1 cellular context compared by ENCODE assay signal in the genomic region with DNA sequence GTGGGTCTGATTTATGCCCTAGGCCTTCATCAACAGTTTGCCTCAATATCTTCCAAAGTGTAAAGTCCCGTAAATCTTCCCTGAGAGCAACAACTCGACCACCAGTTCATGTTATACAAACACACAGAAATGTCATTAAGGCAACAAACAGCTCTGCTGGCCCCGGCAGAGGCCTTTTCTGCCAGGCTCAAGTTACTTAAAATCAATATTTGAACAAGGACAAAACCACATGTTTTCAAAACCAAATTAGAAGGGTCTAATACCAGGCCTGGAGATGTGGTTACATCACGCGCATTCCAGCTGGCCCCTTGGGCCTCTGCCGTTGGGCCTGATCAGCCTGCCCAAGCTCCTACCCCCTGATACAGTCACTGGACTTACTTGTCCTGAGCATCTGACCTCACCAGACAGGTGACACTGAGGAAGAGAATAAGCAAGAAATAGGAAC.
TF ChIP-seq lines count a peak whose summit lies in the region.

No MANE protein-coding gene starts in this region.

TF ChIP-seq in HepG2, 621 proteins besides CTCF, POLR2A, EP300 and RAD21 (continued from another document and continues in another):
- TF ChIP-seq, protein P1, sequence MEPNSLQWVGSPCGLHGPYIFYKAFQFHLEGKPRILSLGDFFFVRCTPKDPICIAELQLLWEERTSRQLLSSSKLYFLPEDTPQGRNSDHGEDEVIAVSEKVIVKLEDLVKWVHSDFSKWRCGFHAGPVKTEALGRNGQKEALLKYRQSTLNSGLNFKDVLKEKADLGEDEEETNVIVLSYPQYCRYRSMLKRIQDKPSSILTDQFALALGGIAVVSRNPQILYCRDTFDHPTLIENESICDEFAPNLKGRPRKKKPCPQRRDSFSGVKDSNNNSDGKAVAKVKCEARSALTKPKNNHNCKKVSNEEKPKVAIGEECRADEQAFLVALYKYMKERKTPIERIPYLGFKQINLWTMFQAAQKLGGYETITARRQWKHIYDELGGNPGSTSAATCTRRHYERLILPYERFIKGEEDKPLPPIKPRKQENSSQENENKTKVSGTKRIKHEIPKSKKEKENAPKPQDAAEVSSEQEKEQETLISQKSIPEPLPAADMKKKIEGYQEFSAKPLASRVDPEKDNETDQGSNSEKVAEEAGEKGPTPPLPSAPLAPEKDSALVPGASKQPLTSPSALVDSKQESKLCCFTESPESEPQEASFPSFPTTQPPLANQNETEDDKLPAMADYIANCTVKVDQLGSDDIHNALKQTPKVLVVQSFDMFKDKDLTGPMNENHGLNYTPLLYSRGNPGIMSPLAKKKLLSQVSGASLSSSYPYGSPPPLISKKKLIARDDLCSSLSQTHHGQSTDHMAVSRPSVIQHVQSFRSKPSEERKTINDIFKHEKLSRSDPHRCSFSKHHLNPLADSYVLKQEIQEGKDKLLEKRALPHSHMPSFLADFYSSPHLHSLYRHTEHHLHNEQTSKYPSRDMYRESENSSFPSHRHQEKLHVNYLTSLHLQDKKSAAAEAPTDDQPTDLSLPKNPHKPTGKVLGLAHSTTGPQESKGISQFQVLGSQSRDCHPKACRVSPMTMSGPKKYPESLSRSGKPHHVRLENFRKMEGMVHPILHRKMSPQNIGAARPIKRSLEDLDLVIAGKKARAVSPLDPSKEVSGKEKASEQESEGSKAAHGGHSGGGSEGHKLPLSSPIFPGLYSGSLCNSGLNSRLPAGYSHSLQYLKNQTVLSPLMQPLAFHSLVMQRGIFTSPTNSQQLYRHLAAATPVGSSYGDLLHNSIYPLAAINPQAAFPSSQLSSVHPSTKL (CRISPR knock-in tag; IDR thresholded peaks at IDR 0.05), result peak; percentile 98
- TF ChIP-seq XBP1 (CRISPR knock-in tag; IDR thresholded peaks at IDR 0.05) (no peak), MYC (CRISPR knock-in tag; IDR thresholded peaks at IDR 0.05; ENCODE audit: borderline replicate concordance) (peak; percentile 54; the same call in 1 of the 2 replicates), MEIS2 (CRISPR knock-in tag; IDR thresholded peaks at IDR 0.05) (peak; percentile 88), ZNF879 (CRISPR knock-in tag; IDR thresholded peaks at IDR 0.05) (0 out of 2 replicates have a peak, but pooled peaks have one; percentile 29), ZNF136 (CRISPR knock-in tag; IDR thresholded peaks at IDR 0.05; ENCODE audit: low read depth) (peak; percentile 79; the same call in 1 of the 2 replicates), ZNF350 (CRISPR knock-in tag; IDR thresholded peaks at IDR 0.05; ENCODE audit: borderline replicate concordance, low read depth) (peak; percentile 44; the same call in 1 of the 2 replicates), SIX4 (CRISPR knock-in tag; IDR thresholded peaks at IDR 0.05) (peak; percentile 100), ZNF546 (CRISPR knock-in tag; conservative IDR thresholded peaks at IDR 0.05) (0 out of 2 replicates have a peak, but pooled peaks have one; percentile 30)
- TF ChIP-seq, protein P2, sequence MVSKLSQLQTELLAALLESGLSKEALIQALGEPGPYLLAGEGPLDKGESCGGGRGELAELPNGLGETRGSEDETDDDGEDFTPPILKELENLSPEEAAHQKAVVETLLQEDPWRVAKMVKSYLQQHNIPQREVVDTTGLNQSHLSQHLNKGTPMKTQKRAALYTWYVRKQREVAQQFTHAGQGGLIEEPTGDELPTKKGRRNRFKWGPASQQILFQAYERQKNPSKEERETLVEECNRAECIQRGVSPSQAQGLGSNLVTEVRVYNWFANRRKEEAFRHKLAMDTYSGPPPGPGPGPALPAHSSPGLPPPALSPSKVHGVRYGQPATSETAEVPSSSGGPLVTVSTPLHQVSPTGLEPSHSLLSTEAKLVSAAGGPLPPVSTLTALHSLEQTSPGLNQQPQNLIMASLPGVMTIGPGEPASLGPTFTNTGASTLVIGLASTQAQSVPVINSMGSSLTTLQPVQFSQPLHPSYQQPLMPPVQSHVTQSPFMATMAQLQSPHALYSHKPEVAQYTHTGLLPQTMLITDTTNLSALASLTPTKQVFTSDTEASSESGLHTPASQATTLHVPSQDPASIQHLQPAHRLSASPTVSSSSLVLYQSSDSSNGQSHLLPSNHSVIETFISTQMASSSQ (IDR thresholded peaks at IDR 0.05; ENCODE audit: low read depth), result peak; percentile 75
- TF ChIP-seq, protein P2 (CRISPR knock-in tag; IDR thresholded peaks at IDR 0.05; ENCODE audit: borderline replicate concordance), result peak; percentile 82; the same call in 1 of the 2 replicates
- TF ChIP-seq, protein P3, sequence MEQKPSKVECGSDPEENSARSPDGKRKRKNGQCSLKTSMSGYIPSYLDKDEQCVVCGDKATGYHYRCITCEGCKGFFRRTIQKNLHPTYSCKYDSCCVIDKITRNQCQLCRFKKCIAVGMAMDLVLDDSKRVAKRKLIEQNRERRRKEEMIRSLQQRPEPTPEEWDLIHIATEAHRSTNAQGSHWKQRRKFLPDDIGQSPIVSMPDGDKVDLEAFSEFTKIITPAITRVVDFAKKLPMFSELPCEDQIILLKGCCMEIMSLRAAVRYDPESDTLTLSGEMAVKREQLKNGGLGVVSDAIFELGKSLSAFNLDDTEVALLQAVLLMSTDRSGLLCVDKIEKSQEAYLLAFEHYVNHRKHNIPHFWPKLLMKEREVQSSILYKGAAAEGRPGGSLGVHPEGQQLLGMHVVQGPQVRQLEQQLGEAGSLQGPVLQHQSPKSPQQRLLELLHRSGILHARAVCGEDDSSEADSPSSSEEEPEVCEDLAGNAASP (CRISPR knock-in tag; IDR thresholded peaks at IDR 0.05; ENCODE audit: borderline replicate concordance), result peak; percentile 77; the same call in 1 of the 2 replicates
- TF ChIP-seq, protein P4, sequence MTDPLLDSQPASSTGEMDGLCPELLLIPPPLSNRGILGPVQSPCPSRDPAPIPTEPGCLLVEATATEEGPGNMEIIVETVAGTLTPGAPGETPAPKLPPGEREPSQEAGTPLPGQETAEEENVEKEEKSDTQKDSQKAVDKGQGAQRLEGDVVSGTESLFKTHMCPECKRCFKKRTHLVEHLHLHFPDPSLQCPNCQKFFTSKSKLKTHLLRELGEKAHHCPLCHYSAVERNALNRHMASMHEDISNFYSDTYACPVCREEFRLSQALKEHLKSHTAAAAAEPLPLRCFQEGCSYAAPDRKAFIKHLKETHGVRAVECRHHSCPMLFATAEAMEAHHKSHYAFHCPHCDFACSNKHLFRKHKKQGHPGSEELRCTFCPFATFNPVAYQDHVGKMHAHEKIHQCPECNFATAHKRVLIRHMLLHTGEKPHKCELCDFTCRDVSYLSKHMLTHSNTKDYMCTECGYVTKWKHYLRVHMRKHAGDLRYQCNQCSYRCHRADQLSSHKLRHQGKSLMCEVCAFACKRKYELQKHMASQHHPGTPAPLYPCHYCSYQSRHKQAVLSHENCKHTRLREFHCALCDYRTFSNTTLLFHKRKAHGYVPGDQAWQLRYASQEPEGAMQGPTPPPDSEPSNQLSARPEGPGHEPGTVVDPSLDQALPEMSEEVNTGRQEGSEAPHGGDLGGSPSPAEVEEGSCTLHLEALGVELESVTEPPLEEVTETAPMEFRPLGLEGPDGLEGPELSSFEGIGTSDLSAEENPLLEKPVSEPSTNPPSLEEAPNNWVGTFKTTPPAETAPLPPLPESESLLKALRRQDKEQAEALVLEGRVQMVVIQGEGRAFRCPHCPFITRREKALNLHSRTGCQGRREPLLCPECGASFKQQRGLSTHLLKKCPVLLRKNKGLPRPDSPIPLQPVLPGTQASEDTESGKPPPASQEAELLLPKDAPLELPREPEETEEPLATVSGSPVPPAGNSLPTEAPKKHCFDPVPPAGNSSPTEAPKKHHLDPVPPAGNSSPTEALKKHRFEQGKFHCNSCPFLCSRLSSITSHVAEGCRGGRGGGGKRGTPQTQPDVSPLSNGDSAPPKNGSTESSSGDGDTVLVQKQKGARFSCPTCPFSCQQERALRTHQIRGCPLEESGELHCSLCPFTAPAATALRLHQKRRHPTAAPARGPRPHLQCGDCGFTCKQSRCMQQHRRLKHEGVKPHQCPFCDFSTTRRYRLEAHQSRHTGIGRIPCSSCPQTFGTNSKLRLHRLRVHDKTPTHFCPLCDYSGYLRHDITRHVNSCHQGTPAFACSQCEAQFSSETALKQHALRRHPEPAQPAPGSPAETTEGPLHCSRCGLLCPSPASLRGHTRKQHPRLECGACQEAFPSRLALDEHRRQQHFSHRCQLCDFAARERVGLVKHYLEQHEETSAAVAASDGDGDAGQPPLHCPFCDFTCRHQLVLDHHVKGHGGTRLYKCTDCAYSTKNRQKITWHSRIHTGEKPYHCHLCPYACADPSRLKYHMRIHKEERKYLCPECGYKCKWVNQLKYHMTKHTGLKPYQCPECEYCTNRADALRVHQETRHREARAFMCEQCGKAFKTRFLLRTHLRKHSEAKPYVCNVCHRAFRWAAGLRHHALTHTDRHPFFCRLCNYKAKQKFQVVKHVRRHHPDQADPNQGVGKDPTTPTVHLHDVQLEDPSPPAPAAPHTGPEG (CRISPR knock-in tag; IDR thresholded peaks at IDR 0.05), result peak; percentile 20; the same call in 1 of the 2 replicates
- TF ChIP-seq, protein P5, sequence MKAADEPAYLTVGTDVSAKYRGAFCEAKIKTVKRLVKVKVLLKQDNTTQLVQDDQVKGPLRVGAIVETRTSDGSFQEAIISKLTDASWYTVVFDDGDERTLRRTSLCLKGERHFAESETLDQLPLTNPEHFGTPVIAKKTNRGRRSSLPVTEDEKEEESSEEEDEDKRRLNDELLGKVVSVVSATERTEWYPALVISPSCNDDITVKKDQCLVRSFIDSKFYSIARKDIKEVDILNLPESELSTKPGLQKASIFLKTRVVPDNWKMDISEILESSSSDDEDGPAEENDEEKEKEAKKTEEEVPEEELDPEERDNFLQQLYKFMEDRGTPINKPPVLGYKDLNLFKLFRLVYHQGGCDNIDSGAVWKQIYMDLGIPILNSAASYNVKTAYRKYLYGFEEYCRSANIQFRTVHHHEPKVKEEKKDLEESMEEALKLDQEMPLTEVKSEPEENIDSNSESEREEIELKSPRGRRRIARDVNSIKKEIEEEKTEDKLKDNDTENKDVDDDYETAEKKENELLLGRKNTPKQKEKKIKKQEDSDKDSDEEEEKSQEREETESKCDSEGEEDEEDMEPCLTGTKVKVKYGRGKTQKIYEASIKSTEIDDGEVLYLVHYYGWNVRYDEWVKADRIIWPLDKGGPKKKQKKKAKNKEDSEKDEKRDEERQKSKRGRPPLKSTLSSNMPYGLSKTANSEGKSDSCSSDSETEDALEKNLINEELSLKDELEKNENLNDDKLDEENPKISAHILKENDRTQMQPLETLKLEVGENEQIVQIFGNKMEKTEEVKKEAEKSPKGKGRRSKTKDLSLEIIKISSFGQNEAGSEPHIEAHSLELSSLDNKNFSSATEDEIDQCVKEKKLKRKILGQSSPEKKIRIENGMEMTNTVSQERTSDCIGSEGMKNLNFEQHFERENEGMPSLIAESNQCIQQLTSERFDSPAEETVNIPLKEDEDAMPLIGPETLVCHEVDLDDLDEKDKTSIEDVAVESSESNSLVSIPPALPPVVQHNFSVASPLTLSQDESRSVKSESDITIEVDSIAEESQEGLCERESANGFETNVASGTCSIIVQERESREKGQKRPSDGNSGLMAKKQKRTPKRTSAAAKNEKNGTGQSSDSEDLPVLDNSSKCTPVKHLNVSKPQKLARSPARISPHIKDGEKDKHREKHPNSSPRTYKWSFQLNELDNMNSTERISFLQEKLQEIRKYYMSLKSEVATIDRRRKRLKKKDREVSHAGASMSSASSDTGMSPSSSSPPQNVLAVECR (CRISPR knock-in tag; IDR thresholded peaks at IDR 0.05; ENCODE audit: borderline replicate concordance), result peak; percentile 53; the same call in 1 of the 2 replicates
- TF ChIP-seq, protein P6, sequence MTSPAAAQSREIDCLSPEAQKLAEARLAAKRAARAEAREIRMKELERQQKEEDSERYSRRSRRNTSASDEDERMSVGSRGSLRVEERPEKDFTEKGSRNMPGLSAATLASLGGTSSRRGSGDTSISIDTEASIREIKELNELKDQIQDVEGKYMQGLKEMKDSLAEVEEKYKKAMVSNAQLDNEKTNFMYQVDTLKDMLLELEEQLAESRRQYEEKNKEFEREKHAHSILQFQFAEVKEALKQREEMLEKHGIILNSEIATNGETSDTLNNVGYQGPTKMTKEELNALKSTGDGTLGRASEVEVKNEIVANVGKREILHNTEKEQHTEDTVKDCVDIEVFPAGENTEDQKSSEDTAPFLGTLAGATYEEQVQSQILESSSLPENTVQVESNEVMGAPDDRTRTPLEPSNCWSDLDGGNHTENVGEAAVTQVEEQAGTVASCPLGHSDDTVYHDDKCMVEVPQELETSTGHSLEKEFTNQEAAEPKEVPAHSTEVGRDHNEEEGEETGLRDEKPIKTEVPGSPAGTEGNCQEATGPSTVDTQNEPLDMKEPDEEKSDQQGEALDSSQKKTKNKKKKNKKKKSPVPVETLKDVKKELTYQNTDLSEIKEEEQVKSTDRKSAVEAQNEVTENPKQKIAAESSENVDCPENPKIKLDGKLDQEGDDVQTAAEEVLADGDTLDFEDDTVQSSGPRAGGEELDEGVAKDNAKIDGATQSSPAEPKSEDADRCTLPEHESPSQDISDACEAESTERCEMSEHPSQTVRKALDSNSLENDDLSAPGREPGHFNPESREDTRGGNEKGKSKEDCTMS (CRISPR knock-in tag; conservative IDR thresholded peaks at IDR 0.05), result no peak
- TF ChIP-seq, protein P7, sequence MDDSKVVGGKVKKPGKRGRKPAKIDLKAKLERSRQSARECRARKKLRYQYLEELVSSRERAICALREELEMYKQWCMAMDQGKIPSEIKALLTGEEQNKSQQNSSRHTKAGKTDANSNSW (CRISPR knock-in tag; IDR thresholded peaks at IDR 0.05; ENCODE audit: borderline replicate concordance), result no peak
- TF ChIP-seq, protein P8, sequence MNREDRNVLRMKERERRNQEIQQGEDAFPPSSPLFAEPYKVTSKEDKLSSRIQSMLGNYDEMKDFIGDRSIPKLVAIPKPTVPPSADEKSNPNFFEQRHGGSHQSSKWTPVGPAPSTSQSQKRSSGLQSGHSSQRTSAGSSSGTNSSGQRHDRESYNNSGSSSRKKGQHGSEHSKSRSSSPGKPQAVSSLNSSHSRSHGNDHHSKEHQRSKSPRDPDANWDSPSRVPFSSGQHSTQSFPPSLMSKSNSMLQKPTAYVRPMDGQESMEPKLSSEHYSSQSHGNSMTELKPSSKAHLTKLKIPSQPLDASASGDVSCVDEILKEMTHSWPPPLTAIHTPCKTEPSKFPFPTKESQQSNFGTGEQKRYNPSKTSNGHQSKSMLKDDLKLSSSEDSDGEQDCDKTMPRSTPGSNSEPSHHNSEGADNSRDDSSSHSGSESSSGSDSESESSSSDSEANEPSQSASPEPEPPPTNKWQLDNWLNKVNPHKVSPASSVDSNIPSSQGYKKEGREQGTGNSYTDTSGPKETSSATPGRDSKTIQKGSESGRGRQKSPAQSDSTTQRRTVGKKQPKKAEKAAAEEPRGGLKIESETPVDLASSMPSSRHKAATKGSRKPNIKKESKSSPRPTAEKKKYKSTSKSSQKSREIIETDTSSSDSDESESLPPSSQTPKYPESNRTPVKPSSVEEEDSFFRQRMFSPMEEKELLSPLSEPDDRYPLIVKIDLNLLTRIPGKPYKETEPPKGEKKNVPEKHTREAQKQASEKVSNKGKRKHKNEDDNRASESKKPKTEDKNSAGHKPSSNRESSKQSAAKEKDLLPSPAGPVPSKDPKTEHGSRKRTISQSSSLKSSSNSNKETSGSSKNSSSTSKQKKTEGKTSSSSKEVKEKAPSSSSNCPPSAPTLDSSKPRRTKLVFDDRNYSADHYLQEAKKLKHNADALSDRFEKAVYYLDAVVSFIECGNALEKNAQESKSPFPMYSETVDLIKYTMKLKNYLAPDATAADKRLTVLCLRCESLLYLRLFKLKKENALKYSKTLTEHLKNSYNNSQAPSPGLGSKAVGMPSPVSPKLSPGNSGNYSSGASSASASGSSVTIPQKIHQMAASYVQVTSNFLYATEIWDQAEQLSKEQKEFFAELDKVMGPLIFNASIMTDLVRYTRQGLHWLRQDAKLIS (CRISPR knock-in tag; IDR thresholded peaks at IDR 0.05), result no peak
